ENCODE assay signal across 8 cellular contexts in genomic region chr14:22994762-22995275, GRCh38. TPM values are rescaled to one million over a fixed set of nuclear protein-coding genes. Genes with fewer than 3 reads are reported as not detected.
DNase-seq lines count a peak whose midpoint lies in the region; ATAC-seq and TF ChIP-seq lines count a peak whose summit lies in the region.

No MANE protein-coding gene starts in this region.

- H3K27me3 ChIP-seq in DOHH2 (ENCODE audit: control insufficient read depth, low read length) (no peaks in the 10 kb centered on the region), psoas muscle (ENCODE audit: insufficient read depth in 3 of 3, low read length in 2 of 3) (no peaks in the 10 kb centered on the region), gastrocnemius medialis (no peaks in the 10 kb centered on the region)

- intact Hi-C loops in psoas muscle (cut with DNase I) = no loop called here
- intact Hi-C loops in gastrocnemius medialis (cut with DNase I; ENCODE audit: low total_unique reads) = no loop called here

- H3K36me3 ChIP-seq in DOHH2 (ENCODE audit: control insufficient read depth, low read length) (peaks cover 9% of the 10 kb centered on the region; the same call in 1 of the 2 replicates), psoas muscle (ENCODE audit: insufficient read depth in 1 of 2, low read depth in 1 of 2) (peaks cover 4 to 16% of the 10 kb centered on the region in 2 donors), gastrocnemius medialis (peaks cover 0 to 3% of the 10 kb centered on the region in 2 donors)

- in situ Hi-C loops in gastrocnemius medialis (cut with MboI; ENCODE audit: low sequenced_read_pairs in 4 of 4) = loop anchor here in 3 of 4 donors (5.0 kb wide), 2 partner anchors 57 to 67 kb away; no protein-coding TSS in a partner anchor

- no peaks in the 10 kb centered on the region for H4K20me1 ChIP-seq in DOHH2 (ENCODE audit: control insufficient read depth, insufficient read depth, low read depth, low read length)

- H3K27ac ChIP-seq in DOHH2 (ENCODE audit: low read depth, low read length) = no peak overlapping the region
- H3K27ac ChIP-seq in psoas muscle = no peak overlapping the region
- no peak overlapping the region for H3K27ac ChIP-seq in gastrocnemius medialis

- H3K4me1 ChIP-seq in DOHH2 (ENCODE audit: control insufficient read depth, low read length) (peaks cover 5% of the 10 kb centered on the region; the same call in 1 of the 2 replicates), psoas muscle (no peaks in the 10 kb centered on the region), gastrocnemius medialis (no peaks in the 10 kb centered on the region)

- peak; percentile 71 for TF ChIP-seq CTCF in DOHH2 (IDR thresholded peaks at IDR 0.05; ENCODE audit: low read depth, low read length, poor library complexity, severe bottlenecking)
- peak; percentile 63 for TF ChIP-seq CTCF in LNCAP (IDR thresholded peaks at IDR 0.05)
- peak; percentile 70 for TF ChIP-seq CTCF in foreskin fibroblast (IDR thresholded peaks at IDR 0.05; ENCODE audit: low read depth, low read length)
- peak; percentile 48 for TF ChIP-seq CTCF in psoas muscle (IDR thresholded peaks at IDR 0.05)
- TF ChIP-seq CTCF in gastrocnemius medialis (IDR thresholded peaks at IDR 0.05 in 4 of 5, conservative IDR thresholded peaks at IDR 0.05 in 1 of 5) = peak in 2 of 5 experiments; percentile 47 to 50

- 4 to 21% (median 13%) methylated on average over 4 of the region's 4 CpGs for WGBS in psoas muscle, 3 donors

- H3K9me2 ChIP-seq in DOHH2 (replicated peaks; ENCODE audit: control insufficient read depth, low read length) = no peaks in the 10 kb centered on the region

- no peaks in the 10 kb centered on the region for H3F3A ChIP-seq in DOHH2 (ENCODE audit: control insufficient read depth, insufficient read depth)

- no peak for TF ChIP-seq POLR2A in gastrocnemius medialis (IDR thresholded peaks at IDR 0.05)

- no peaks in the 10 kb centered on the region for H3K9me3 ChIP-seq in DOHH2 (ENCODE audit: control insufficient read depth, insufficient read depth, low read length)
- no peaks in the 10 kb centered on the region for H3K9me3 ChIP-seq in psoas muscle
- no peaks in the 10 kb centered on the region for H3K9me3 ChIP-seq in gastrocnemius medialis

- H3K4me2 ChIP-seq in DOHH2 (ENCODE audit: low read length) = no peak overlapping the region

- ATAC-seq in psoas muscle (peak in 3 of 4 donors; percentile 59 to 87 (median 60)), GM21717 (IDR thresholded peaks at IDR 0.05; ENCODE audit: unreplicated experiment) (no peak), HG03139 (IDR thresholded peaks at IDR 0.05; ENCODE audit: unreplicated experiment) (no peak), gastrocnemius medialis (no peak)

- H3K79me2 ChIP-seq in DOHH2 (ENCODE audit: control insufficient read depth, low read length) = no peaks in the 10 kb centered on the region

- peak; percentile 40 to 45 for DNase-seq in activated CD4-positive, alpha-beta T cell treated with anti-CD3 and anti-CD28 coated beads for 4 hours
- DNase-seq in foreskin fibroblast (peak in 1 of 2 donors; percentile 74), psoas muscle (no peak), gastrocnemius medialis (no peak)

- H3K4me3 ChIP-seq in DOHH2 (ENCODE audit: low read length) = no peak overlapping the region
- no peak overlapping the region for H3K4me3 ChIP-seq in foreskin fibroblast (ENCODE audit: low read depth in 1 of 2, low read length in 2 of 2)
- no peak overlapping the region for H3K4me3 ChIP-seq in psoas muscle
- no peak overlapping the region for H3K4me3 ChIP-seq in gastrocnemius medialis

RNA-seq across cellular contexts. Expression of gene AJUBA, which starts 12.5 kb away (rescaled TPM):
- total RNA-seq in psoas muscle (1 to 10 TPM in 3 of 4 donors, under 1 TPM in 1; 0.95 to 1.5 (median 1.2) TPM), gastrocnemius medialis (1 to 10 TPM in 2 of 4 donors, under 1 TPM in 2; 0.46 to 5.0 (median 1.9) TPM)
- under 1 TPM; 0.65 to 0.77 (median 0.66) TPM for polyA plus RNA-seq in psoas muscle

RNA-seq across cellular contexts. Expression of gene C14orf93, which starts 15.1 kb away (rescaled TPM):
- 1 to 10 TPM; 2.1 to 5.1 (median 4.2) TPM for total RNA-seq in psoas muscle
- polyA plus RNA-seq in psoas muscle = 1 to 10 TPM; 1.7 to 4.1 (median 3.4) TPM
- 10 to 100 TPM in 1 of 4 donors, 1 to 10 TPM in 3; 3.7 to 16.2 (median 6.7) TPM for total RNA-seq in gastrocnemius medialis

RNA-seq across cellular contexts. Expression of gene HAUS4, which starts 37.9 kb away (rescaled TPM):
- total RNA-seq in psoas muscle (10 to 100 TPM; 11.3 to 19.3 (median 12.0) TPM), gastrocnemius medialis (10 to 100 TPM; 12.9 to 34.6 (median 17.1) TPM)
- 10 to 100 TPM; 13.7 to 23.7 (median 16.2) TPM for polyA plus RNA-seq in psoas muscle

RNA-seq across cellular contexts. Expression of gene PSMB5, which starts 39.9 kb away (rescaled TPM):
- total RNA-seq in psoas muscle (100 to 1,000 TPM; 156 to 307 (median 250) TPM), gastrocnemius medialis (100 to 1,000 TPM; 304 to 543 (median 486) TPM)
- 100 to 1,000 TPM; 304 to 619 (median 496) TPM for polyA plus RNA-seq in psoas muscle

RNA-seq across cellular contexts. Expression of gene PSMB11, which starts 47.2 kb away (rescaled TPM):
- not detected for total RNA-seq in psoas muscle
- under 1 TPM in 2 of 3 donors, not detected in 1; 0.03 to 0.51 TPM for polyA plus RNA-seq in psoas muscle
- not detected for total RNA-seq in gastrocnemius medialis

Comparison
In these comparisons a context has a peak if more than half of its experiments do, and no peak if none do; other contexts are left out.
1. DNase-seq: peak in activated CD4-positive, alpha-beta T cell treated with anti-CD3 and anti-CD28 coated beads for 4 hours (2 of 2); none in psoas muscle (0 of 2) and gastrocnemius medialis (0 of 2).
2. ATAC-seq: peak in psoas muscle (3 of 4); none in GM21717 (single experiment), HG03139 (single experiment) and gastrocnemius medialis (0 of 2).